In genomic region chr12:45231515-45232145, GRCh38 we compare ENCODE assay signal across 11 cellular contexts. TPM values are rescaled to one million over a fixed set of nuclear protein-coding genes. Genes with fewer than 3 reads are reported as not detected.
DNase-seq lines count a peak whose midpoint lies in the region; ATAC-seq, FAIRE-seq and TF ChIP-seq lines count a peak whose summit lies in the region.
"Had no signal": no experiment of that assay in that cellular context is flagged by ENCODE, and none has a peak within 500 bp of the region (broad histone marks: within the 10 kb centered on the region; RNA-seq: fewer than 3 reads in every experiment).

No MANE protein-coding gene starts in this region.

- peaks cover 1% of the 10 kb centered on the region for H3K36me3 Mint-ChIP-seq in mesothelial cell of epicardium
- H3K36me3 Mint-ChIP-seq in activated CD4-positive, alpha-beta memory T cell treated with anti-CD3 and anti-CD28 coated beads for 36 hours: peaks cover 5% of the 10 kb centered on the region
- H3K36me3 Mint-ChIP-seq: naive B cell had no signal

- H3K9me3 ChIP-seq in breast epithelium: no peaks in the 10 kb centered on the region

- no peaks in the 10 kb centered on the region for H3K27me3 ChIP-seq in breast epithelium

- H3K27ac Mint-ChIP-seq in mesothelial cell of epicardium: peak overlapping the region; percentile 94
- H3K27ac Mint-ChIP-seq in activated CD4-positive, alpha-beta memory T cell treated with anti-CD3 and anti-CD28 coated beads for 36 hours: no peak overlapping the region

- peak; percentile 85 for DNase-seq in AG10803 (ENCODE audit: low read depth)
- peak; percentile 52 for DNase-seq in LoVo (ENCODE audit: low spot score)
- DNase-seq in breast epithelium (ENCODE audit: low spot score in 2 of 2): no peak
- DNase-seq in mesothelial cell of epicardium (ENCODE audit: low spot score in 2 of 2, unreplicated experiment in 2 of 2): no peak
- DNase-seq in GM12891 (ENCODE audit: insufficient read length, low spot score): no peak
- DNase-seq in activated CD4-positive, alpha-beta memory T cell treated with anti-CD3 and anti-CD28 coated beads for 36 hours: no peak
- no peak for DNase-seq in OCI-M2 (lab: John Stamatoyannopoulos, UW; ENCODE audit: unreplicated experiment)
- DNase-seq: naive B cell; stimulated activated naive CD4-positive, alpha-beta T cell had no signal

- TF ChIP-seq CTCF in AG10803 (conservative IDR thresholded peaks at IDR 0.05; ENCODE audit: low read length) (no peak), breast epithelium (IDR thresholded peaks at IDR 0.05) (no peak), mesothelial cell of epicardium (IDR thresholded peaks at IDR 0.05; ENCODE audit: unreplicated experiment) (no peak)

- intact Hi-C loops in breast epithelium (cut with DNase I; ENCODE audit: low total_unique reads): no loop called here
- intact Hi-C loops in activated CD4-positive, alpha-beta memory T cell treated with anti-CD3 and anti-CD28 coated beads for 36 hours (cut with micrococcal nuclease): loop anchor here (5.0 to 10.0 kb wide), 3 partner anchors 377 to 983 kb away; partner anchors contain the start of gene ARID2

- H3K4me3 ChIP-seq in AG10803 (ENCODE audit: low read length) (no peak overlapping the region), breast epithelium (no peak overlapping the region)

- peak overlapping the region; percentile 90 to 92 for H3K27ac ChIP-seq in breast epithelium

- H3K9me3 Mint-ChIP-seq in mesothelial cell of epicardium: peaks cover under 1% of the 10 kb centered on the region
- no peaks in the 10 kb centered on the region for H3K9me3 Mint-ChIP-seq in activated CD4-positive, alpha-beta memory T cell treated with anti-CD3 and anti-CD28 coated beads for 36 hours
- H3K9me3 Mint-ChIP-seq: naive B cell had no signal

- no peak overlapping the region for H3K4me3 Mint-ChIP-seq in mesothelial cell of epicardium
- H3K4me3 Mint-ChIP-seq in activated CD4-positive, alpha-beta memory T cell treated with anti-CD3 and anti-CD28 coated beads for 36 hours: no peak overlapping the region
- H3K4me3 Mint-ChIP-seq: naive B cell had no signal

- ATAC-seq in GM21576 (IDR thresholded peaks at IDR 0.05; ENCODE audit: unreplicated experiment): no peak

- H3K27me3 Mint-ChIP-seq in mesothelial cell of epicardium (ENCODE audit: low read depth): no peaks in the 10 kb centered on the region
- H3K27me3 Mint-ChIP-seq in activated CD4-positive, alpha-beta memory T cell treated with anti-CD3 and anti-CD28 coated beads for 36 hours: no peaks in the 10 kb centered on the region
- H3K27me3 Mint-ChIP-seq: naive B cell had no signal

- peaks cover 52% of the 10 kb centered on the region for H3K4me1 Mint-ChIP-seq in mesothelial cell of epicardium
- H3K4me1 Mint-ChIP-seq in activated CD4-positive, alpha-beta memory T cell treated with anti-CD3 and anti-CD28 coated beads for 36 hours (ENCODE audit: low read depth): peaks cover 53% of the 10 kb centered on the region

- no peak for TF ChIP-seq POLR2A in breast epithelium (IDR thresholded peaks at IDR 0.05)
- no peak for TF ChIP-seq POLR2A in GM12891 (IDR thresholded peaks at IDR 0.05; ENCODE audit: low read depth, low read length)

- CTCF ChIA-PET in activated CD4-positive, alpha-beta memory T cell treated with anti-CD3 and anti-CD28 coated beads for 36 hours (lab: Charles Lee): interaction anchor here (1.0 to 4.3 kb wide), 2 partner anchors 15 to 48 kb away, joined by 3 to 22 read pairs; partner anchors contain the start of gene ANO6

- POLR2A ChIA-PET in activated CD4-positive, alpha-beta memory T cell treated with anti-CD3 and anti-CD28 coated beads for 36 hours (lab: Charles Lee): interaction anchor here (1.3 to 1.6 kb wide), 2 partner anchors 13 to 31 kb away, joined by 4 read pairs; no protein-coding TSS in a partner anchor

- no peaks in the 10 kb centered on the region for H3K36me3 ChIP-seq in breast epithelium

- FAIRE-seq in GM12891 (lab: Jason Lieb, UNC): no peak
- FAIRE-seq: G401.6 had no signal

- peaks cover 7 to 23% of the 10 kb centered on the region in 2 donors for H3K4me1 ChIP-seq in breast epithelium

TF ChIP-seq in GM12891, 5 proteins besides CTCF, POLR2A, EP300 and RAD21:
- TF ChIP-seq SPI1 (IDR thresholded peaks at IDR 0.05; ENCODE audit: low read depth, low read length): no peak
- TF ChIP-seq POU2F2 (IDR thresholded peaks at IDR 0.05; ENCODE audit: low read depth, low read length): no peak
- no peak for TF ChIP-seq PAX5 (IDR thresholded peaks at IDR 0.05; ENCODE audit: insufficient read depth, low read length, severe bottlenecking)
- no peak for TF ChIP-seq TAF1 (IDR thresholded peaks at IDR 0.05; ENCODE audit: low read depth, low read length)
- no peak for TF ChIP-seq POLR2AphosphoS5 (IDR thresholded peaks at IDR 0.05; ENCODE audit: low read depth, low read length)
TF ChIP-seq in GM12891: peak in this region for 0.

RNA-seq across cellular contexts. Expression of gene ANO6, which starts 15.7 kb away (rescaled TPM):
- total RNA-seq in breast epithelium (100 to 1,000 TPM in 1 of 3 donors, 10 to 100 TPM in 2; 71.8 to 141 (median 76.5) TPM), mesothelial cell of epicardium (40.1 to 41.1 TPM (median 40.9 TPM) in 3 replicates)
- 11.7 TPM for polyA plus RNA-seq in GM12891 (2012; ENCODE audit: low read depth, missing spikeins)
- 10 to 100 TPM; 19.0 to 21.4 TPM for total RNA-seq in activated CD4-positive, alpha-beta memory T cell treated with anti-CD3 and anti-CD28 coated beads for 36 hours

Comparison
In these comparisons a context has a peak if more than half of its experiments do, and no peak if none do; other contexts are left out.
1. DNase-seq: peak in AG10803 (single experiment) and LoVo (single experiment); none in breast epithelium (0 of 2), mesothelial cell of epicardium (0 of 2), GM12891 (single experiment), activated CD4-positive, alpha-beta memory T cell treated with anti-CD3 and anti-CD28 coated beads for 36 hours (single experiment) and OCI-M2 (single experiment).